10 cellular contexts compared by ENCODE assay signal in genomic region chr6:209432-210103, GRCh38.
DNase-seq lines count a peak whose midpoint lies in the region; ATAC-seq and TF ChIP-seq lines count a peak whose summit lies in the region.
"Had no signal": no experiment of that assay in that cellular context is flagged by ENCODE, and none has a peak within 500 bp of the region (broad histone marks: within the 10 kb centered on the region; RNA-seq: fewer than 3 reads in every experiment).

No MANE protein-coding gene starts in this region.

- peak; percentile 85 for ATAC-seq in GM18502 (IDR thresholded peaks at IDR 0.05; ENCODE audit: poor library complexity, unreplicated experiment)
- peak; percentile 60 for ATAC-seq in GM21825 (IDR thresholded peaks at IDR 0.05; ENCODE audit: unreplicated experiment)
- ATAC-seq in memory B cell (ENCODE audit: low read depth), result peak; percentile 87

- peaks cover 0 to 11% (median 0%) of the 10 kb centered on the region in 4 donors for H3K9me3 ChIP-seq in tibial nerve

- H3K4me3 Mint-ChIP-seq in memory B cell (peak overlapping the region; percentile 92), immature natural killer cell (peak overlapping the region in 1 of 5 donors; percentile 85)

- H3K27me3 ChIP-seq in tibial nerve, result peaks cover 0 to 5% of the 10 kb centered on the region in 2 donors

- H3K4me3 ChIP-seq in tibial nerve, result peak overlapping the region in 1 of 4 donors; percentile 27

- H3K27me3 Mint-ChIP-seq in memory B cell, result peaks cover 6% of the 10 kb centered on the region
- peaks cover 0 to 8% (median 6%) of the 10 kb centered on the region in 3 donors for H3K27me3 Mint-ChIP-seq in immature natural killer cell (ENCODE audit: low read depth in 3 of 3)

- no peaks in the 10 kb centered on the region for H3K4me1 ChIP-seq in tibial nerve

- no peaks in the 10 kb centered on the region for H3K9me3 Mint-ChIP-seq in memory B cell
- no peaks in the 10 kb centered on the region for H3K9me3 Mint-ChIP-seq in immature natural killer cell

- peak overlapping the region; percentile 67 for H3K27ac Mint-ChIP-seq in memory B cell
- H3K27ac Mint-ChIP-seq in immature natural killer cell, result peak overlapping the region in 1 of 6 donors; percentile 26

- H3K36me3 Mint-ChIP-seq in memory B cell, result peaks cover 2% of the 10 kb centered on the region
- no peaks in the 10 kb centered on the region for H3K36me3 Mint-ChIP-seq in immature natural killer cell

- H3K4me1 Mint-ChIP-seq in memory B cell (peaks cover 32% of the 10 kb centered on the region), immature natural killer cell (no peaks in the 10 kb centered on the region)

- DNase-seq in T-helper 1 cell (peak in 3 of 5 donors; percentile 17 to 92 (median 33)), memory B cell (ENCODE audit: low spot score in 2 of 2) (no peak), NCI-H1436 (lab: John Stamatoyannopoulos, UW) (no peak), globus pallidus (ENCODE audit: low spot score) (no peak), tibial nerve (ENCODE audit: low spot score in 2 of 2) (no peak), immature natural killer cell (no peak)
- DNase-seq: GDM1, islet precursor cell had no signal

- no peak for TF ChIP-seq CTCF in tibial nerve (IDR thresholded peaks at IDR 0.05)

- no peak for TF ChIP-seq POLR2A in tibial nerve (IDR thresholded peaks at IDR 0.05)

- no peak for TF ChIP-seq EP300 in tibial nerve (IDR thresholded peaks at IDR 0.05)

- no peaks in the 10 kb centered on the region for H3K36me3 ChIP-seq in tibial nerve

- H3K27ac ChIP-seq in tibial nerve, result no peak overlapping the region

- WGBS in tibial nerve, 2 donors, result 85 to 87% methylated on average over 27 of the region's 27 CpGs

Comparison
In these comparisons a context has a peak if more than half of its experiments do, and no peak if none do; other contexts are left out.
1. DNase-seq: peak in T-helper 1 cell (3 of 5); none in memory B cell (0 of 2), NCI-H1436 (single experiment), globus pallidus (single experiment), tibial nerve (0 of 2) and immature natural killer cell (0 of 3).
2. Peak in every context shown above with its lines, with median percentiles within 50 percentile points of each other: ATAC-seq.